Comparison of ENCODE assay signal across 17 cellular contexts in the genomic region with DNA sequence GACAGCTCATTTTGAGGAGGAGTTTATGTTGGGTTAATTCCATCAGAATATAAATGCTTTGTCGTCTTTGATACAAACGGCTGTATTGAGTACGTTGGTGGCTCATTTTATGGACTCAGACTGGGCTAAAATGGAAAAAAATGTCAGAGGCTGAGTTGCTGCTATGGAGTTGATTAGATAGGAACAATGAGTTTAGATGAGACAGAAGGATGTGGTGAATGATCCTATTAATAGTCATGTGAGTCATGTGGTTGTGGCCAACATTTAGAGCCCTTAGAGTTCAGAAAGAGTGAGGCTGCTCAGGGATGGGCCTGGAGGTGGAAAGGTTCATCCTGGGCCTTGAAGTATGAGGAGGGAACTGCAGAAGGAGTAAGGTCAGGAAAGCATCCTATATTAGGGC.
DNase-seq lines count a peak whose midpoint lies in the region; ATAC-seq and TF ChIP-seq lines count a peak whose summit lies in the region.
"Had no signal": no experiment of that assay in that cellular context is flagged by ENCODE, and none has a peak within 500 bp of the region (broad histone marks: within the 10 kb centered on the region; RNA-seq: fewer than 3 reads in every experiment).

No MANE protein-coding gene starts in this region.

- WGBS in mammary epithelial cell (ENCODE audit: low coverage, missing lambda C conversion rate): 100% methylated on average over 3 of the region's 3 CpGs

- peak; percentile 93 for DNase-seq in ELR (ENCODE audit: low read depth)
- peak; percentile 52 for DNase-seq in MV-4-11 (lab: John Stamatoyannopoulos, UW)
- peak; percentile 81 for DNase-seq in mammary epithelial cell
- DNase-seq in stimulated activated CD4-positive, alpha-beta T cell treated with anti-CD3 and anti-CD28 coated beads, Interleukin-4, amount 100 ng/mL, for 4 hours: no peak
- DNase-seq: activated B cell treated with CpG ODN at 0.5 μM for 24 hours; CD4-positive, alpha-beta T cell; NCI-H2081; NCI-H748 treated with DMSO at 0.1 percent for 48 hours; sigmoid colon; stimulated activated naive CD4-positive, alpha-beta T cell treated with Interleukin-2 at 50 U/mL for 16 hours had no signal

- H3K27ac Mint-ChIP-seq in nephron: peak overlapping the region; percentile 10 to 59 (median 41)
- H3K27ac Mint-ChIP-seq: activated B cell treated with CpG ODN at 0.5 μM for 24 hours; activated naive CD8-positive, alpha-beta T cell; CD4-positive, alpha-beta T cell had no signal

- peaks cover 25% of the 10 kb centered on the region for H3K4me1 Mint-ChIP-seq in nephron
- H3K4me1 Mint-ChIP-seq: activated B cell treated with CpG ODN at 0.5 μM for 24 hours had no signal

- CTCF ChIA-PET in mammary epithelial cell (lab: Charles Lee; ENCODE audit: low non-redundant PET): no interaction called here

- no peak for ATAC-seq in HG03280 (IDR thresholded peaks at IDR 0.05; ENCODE audit: unreplicated experiment)
- ATAC-seq in HG03108 (IDR thresholded peaks at IDR 0.05; ENCODE audit: unreplicated experiment): no peak
- ATAC-seq in HG03521 (IDR thresholded peaks at IDR 0.05; ENCODE audit: unreplicated experiment): no peak

- no peak overlapping the region for H3K4me3 Mint-ChIP-seq in nephron
- H3K4me3 Mint-ChIP-seq: activated B cell treated with CpG ODN at 0.5 μM for 24 hours; activated naive CD8-positive, alpha-beta T cell; CD4-positive, alpha-beta T cell had no signal

- H2AFZ ChIP-seq in mammary epithelial cell (ENCODE audit: low read depth, low read length): no peak overlapping the region

- in situ Hi-C loops in mammary epithelial cell (cut with MboI; ENCODE audit: low sequenced_read_pairs in 2 of 2): no loop called here

- no peaks in the 10 kb centered on the region for H3K79me2 ChIP-seq in mammary epithelial cell (ENCODE audit: insufficient read depth, low read length)

- intact Hi-C loops in mammary epithelial cell (cut with micrococcal nuclease): no loop called here

- no peaks in the 10 kb centered on the region for H3K9me3 ChIP-seq in mammary epithelial cell (replicated peaks; ENCODE audit: insufficient read depth, low read length)
- H3K9me3 ChIP-seq: sigmoid colon had no signal

- no peaks in the 10 kb centered on the region for H3K36me3 ChIP-seq in mammary epithelial cell (ENCODE audit: insufficient read depth, low read length)
- H3K36me3 ChIP-seq: sigmoid colon had no signal

- TF ChIP-seq CTCF in mammary epithelial cell (conservative IDR thresholded peaks at IDR 0.05 in 1 of 2, IDR thresholded peaks at IDR 0.05 in 1 of 2; ENCODE audit: extremely low read depth in 1 of 2, insufficient read depth in 1 of 2, low read depth in 1 of 2, low read length in 2 of 2): no peak
- TF ChIP-seq CTCF in nephron (IDR thresholded peaks at IDR 0.05; ENCODE audit: unreplicated experiment in 3 of 3): no peak

- H3K4me2 ChIP-seq in mammary epithelial cell (ENCODE audit: insufficient read depth, low read depth, low read length): no peak overlapping the region
- H3K4me2 ChIP-seq: KMS-11 had no signal

- H4K20me1 ChIP-seq in mammary epithelial cell (ENCODE audit: insufficient read depth, low read length): no peaks in the 10 kb centered on the region

- no peaks in the 10 kb centered on the region for H3K27me3 ChIP-seq in mammary epithelial cell (ENCODE audit: insufficient read depth, low read length)
- H3K27me3 ChIP-seq: sigmoid colon had no signal

- no TSS peak for BruUV-seq in mammary epithelial cell (replicated peaks; lab: Mats Ljungman, UMichigan)

- H3K4me1 ChIP-seq in mammary epithelial cell (ENCODE audit: insufficient read depth, low read length): no peaks in the 10 kb centered on the region

- H3K4me3 ChIP-seq in mammary epithelial cell (replicated peaks in 1 of 3; ENCODE audit: insufficient read depth in 1 of 3, low read depth in 2 of 3, low read length in 3 of 3): no peak overlapping the region
- H3K4me3 ChIP-seq: sigmoid colon, SK-N-MC had no signal

- dilution Hi-C loops in mammary epithelial cell (cut with HindIII; ENCODE audit: low sequenced_read_pairs): no loop called here

- H3K27ac ChIP-seq in mammary epithelial cell (ENCODE audit: insufficient read depth, low read depth, low read length): no peak overlapping the region
- H3K27ac ChIP-seq: KMS-11, SK-N-MC had no signal

- H3K9me3 Mint-ChIP-seq in nephron: no peaks in the 10 kb centered on the region
- H3K9me3 Mint-ChIP-seq: activated B cell treated with CpG ODN at 0.5 μM for 24 hours had no signal

- H3K27me3 Mint-ChIP-seq in nephron (ENCODE audit: low read depth): no peaks in the 10 kb centered on the region
- H3K27me3 Mint-ChIP-seq: activated naive CD8-positive, alpha-beta T cell; CD4-positive, alpha-beta T cell had no signal

- no peaks in the 10 kb centered on the region for H3K36me3 Mint-ChIP-seq in nephron (ENCODE audit: low read depth)
- H3K36me3 Mint-ChIP-seq: activated naive CD8-positive, alpha-beta T cell had no signal

- H3K9ac ChIP-seq in mammary epithelial cell (ENCODE audit: insufficient read depth, low read length): no peak overlapping the region
- H3K9ac ChIP-seq: KMS-11 had no signal

Comparison
In these comparisons a context has a peak if more than half of its experiments do, and no peak if none do; other contexts are left out.
1. DNase-seq: peak in ELR (single experiment), MV-4-11 (single experiment) and mammary epithelial cell (single experiment); none in stimulated activated CD4-positive, alpha-beta T cell treated with anti-CD3 and anti-CD28 coated beads, Interleukin-4, amount 100 ng/mL, for 4 hours (0 of 2).